In the genomic region with DNA sequence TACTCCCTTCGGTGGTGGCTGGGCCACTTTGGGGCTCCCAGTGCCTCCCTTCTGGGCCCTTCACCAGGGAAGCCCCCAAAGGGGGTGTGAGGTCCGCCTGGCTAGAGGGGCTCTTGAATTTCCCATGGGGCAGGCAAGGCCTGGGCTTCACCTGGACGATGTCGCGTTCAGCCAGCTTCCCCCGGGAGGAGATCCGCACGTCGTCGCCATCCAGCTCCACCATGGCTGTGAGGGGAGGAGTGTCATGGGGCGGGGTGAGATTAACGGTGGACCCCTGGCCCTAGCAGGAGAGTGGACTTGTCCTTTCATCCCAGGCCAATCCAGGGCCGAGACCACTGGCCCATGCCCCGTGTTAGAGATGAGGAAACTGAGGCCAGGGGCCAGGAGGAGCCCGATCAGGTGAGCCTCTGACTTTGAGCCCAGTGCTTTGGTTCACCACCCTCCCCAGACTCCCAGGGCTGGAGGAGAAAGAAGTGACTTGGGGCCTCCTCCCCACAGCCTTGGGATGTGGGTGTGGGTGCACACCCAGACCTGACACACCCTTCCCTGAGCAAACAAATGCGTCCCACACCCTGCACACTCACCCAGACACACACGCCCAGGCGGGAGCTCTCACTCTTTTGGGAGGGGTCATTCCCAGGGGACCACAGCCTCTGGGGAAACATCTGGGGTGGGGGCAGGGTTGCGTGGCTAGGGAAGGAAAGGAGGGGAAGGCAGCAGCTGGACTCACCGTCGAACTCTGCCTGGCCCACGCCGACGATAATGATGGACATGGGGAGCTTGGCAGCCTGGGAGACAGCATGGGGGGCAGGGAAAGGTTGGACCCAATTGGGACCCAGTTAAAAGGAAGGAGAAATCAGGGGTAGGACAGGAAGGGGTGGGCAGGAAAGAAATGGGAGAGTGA, we compare ENCODE assay signal across 20 cellular contexts. TPM values are rescaled to one million over a fixed set of nuclear protein-coding genes. Genes with fewer than 3 reads are reported as not detected.
DNase-seq lines count a peak whose midpoint lies in the region; ATAC-seq, FAIRE-seq and TF ChIP-seq lines count a peak whose summit lies in the region.
"Had no signal": no experiment of that assay in that cellular context is flagged by ENCODE, and none has a peak within 500 bp of the region (broad histone marks: within the 10 kb centered on the region; RNA-seq: fewer than 3 reads in every experiment).

No MANE protein-coding gene starts in this region.

- TF ChIP-seq CTCF in HepG2 (CRISPR knock-in tag; IDR thresholded peaks at IDR 0.05) (no peak), right lobe of liver (IDR thresholded peaks at IDR 0.05) (no peak), activated B cell treated with CpG ODN at 0.5 μM for 24 hours (IDR thresholded peaks at IDR 0.05) (no peak), spleen (IDR thresholded peaks at IDR 0.05 in 8 of 11, conservative IDR thresholded peaks at IDR 0.05 in 3 of 11) (no peak)

- intact Hi-C loops in HepG2 (cut with micrococcal nuclease; ENCODE audit: unreplicated experiment) = no loop called here
- intact Hi-C loops in right lobe of liver (cut with DNase I) = no loop called here
- intact Hi-C loops in activated B cell treated with CpG ODN at 0.5 μM for 24 hours (cut with micrococcal nuclease) = no loop called here
- intact Hi-C loops in left colon (cut with DNase I, micrococcal nuclease) = no loop called here
- intact Hi-C loops in spleen (cut with DNase I; ENCODE audit: low total_unique reads) = no loop called here

- H3K9me3 ChIP-seq in HepG2 (ENCODE audit: low read length) (no peaks in the 10 kb centered on the region), right lobe of liver (no peaks in the 10 kb centered on the region), spleen (peaks cover 0 to 9% (median 4%) of the 10 kb centered on the region in 8 donors)
- H3K9me3 ChIP-seq: suprapubic skin had no signal

- H3K4me3 Mint-ChIP-seq in activated B cell treated with CpG ODN at 0.5 μM for 24 hours = peak overlapping the region; percentile 59
- H3K4me3 Mint-ChIP-seq: neural progenitor cell had no signal

- 61% methylated on average over 22 of the region's 24 CpGs for WGBS in HepG2 (ENCODE audit: low lambda C conversion rate)
- 50% methylated on average over 9 of the region's 24 CpGs for WGBS in right lobe of liver (ENCODE audit: insufficient coverage, low coverage, low lambda C conversion rate, missing lambda C conversion rate)
- 67 to 79% (median 76%) methylated on average over 11 to 24 of the region's 24 CpGs for WGBS in spleen, 5 donors

- no peak for TF ChIP-seq POLR2A in HepG2 (IDR thresholded peaks at IDR 0.05; ENCODE audit: insufficient read depth in 1 of 2, low read depth in 2 of 2, low read length in 2 of 2)
- TF ChIP-seq POLR2A in right lobe of liver (IDR thresholded peaks at IDR 0.05) = no peak
- no peak for TF ChIP-seq POLR2A in spleen (IDR thresholded peaks at IDR 0.05)

- H3K27me3 Mint-ChIP-seq in activated B cell treated with CpG ODN at 0.5 μM for 24 hours = no peaks in the 10 kb centered on the region

- DNase-seq in HepG2 (ENCODE audit: low spot score) (no peak), right lobe of liver (no peak), activated B cell treated with CpG ODN at 0.5 μM for 24 hours (no peak), left colon (peak; percentile 82 to 91), ureter (ENCODE audit: low spot score) (peak; percentile 59), RCC 7860 (ENCODE audit: low spot score) (no peak), spleen (no peak)
- DNase-seq: anterior cingulate cortex, GDM1, HCEC 1CT, NCI-H1694 treated with DMSO at 0.1 percent for 48 hours, NCI-H510A treated with DMSO at 0.1 percent for 48 hours had no signal

- TF ChIP-seq RAD21 in HepG2 (CRISPR knock-in tag; IDR thresholded peaks at IDR 0.05) = no peak

- ATAC-seq in HepG2 (no peak), right lobe of liver (no peak), activated B cell treated with CpG ODN at 0.5 μM for 24 hours (ENCODE audit: low read depth) (peak; percentile 32), left colon (peak; percentile 92), HG03354 (IDR thresholded peaks at IDR 0.05; ENCODE audit: poor library complexity, severe bottlenecking, unreplicated experiment) (no peak)
- ATAC-seq: gastroesophageal sphincter had no signal

- FAIRE-seq in HepG2 (lab: Jason Lieb, UNC) = no peak
- no peak for FAIRE-seq in RCC 7860 (lab: Jason Lieb, UNC)
- FAIRE-seq: GM12892 had no signal

- H3K79me2 ChIP-seq in HepG2 (ENCODE audit: insufficient read depth, low read length) = no peaks in the 10 kb centered on the region

- H3K27ac ChIP-seq in HepG2 (ENCODE audit: extremely low read length, insufficient read depth, low read length) (no peak overlapping the region), right lobe of liver (no peak overlapping the region), spleen (no peak overlapping the region)
- H3K27ac ChIP-seq: gastroesophageal sphincter, neural progenitor cell, SJSA1, suprapubic skin had no signal

- no peaks in the 10 kb centered on the region for H4K20me1 ChIP-seq in HepG2 (ENCODE audit: insufficient read depth, low read length)

- H3K9me3 Mint-ChIP-seq in activated B cell treated with CpG ODN at 0.5 μM for 24 hours = peaks cover 3% of the 10 kb centered on the region

- no peak for TF ChIP-seq EP300 in HepG2 (IDR thresholded peaks at IDR 0.05; ENCODE audit: low read depth in 2 of 2, low read length in 2 of 2)
- no peak for TF ChIP-seq EP300 in HepG2 (CRISPR knock-in tag; IDR thresholded peaks at IDR 0.05; ENCODE audit: borderline replicate concordance)

- H3K27ac Mint-ChIP-seq in activated B cell treated with CpG ODN at 0.5 μM for 24 hours = peak overlapping the region; percentile 84

- no peaks in the 10 kb centered on the region for H3K4me1 ChIP-seq in HepG2 (ENCODE audit: insufficient read depth, low read length)
- H3K4me1 ChIP-seq in right lobe of liver = no peaks in the 10 kb centered on the region
- H3K4me1 ChIP-seq in spleen = peaks cover 0 to 38% (median 19%) of the 10 kb centered on the region in 6 donors
- H3K4me1 ChIP-seq: gastroesophageal sphincter had no signal

- H3K4me1 Mint-ChIP-seq in activated B cell treated with CpG ODN at 0.5 μM for 24 hours = peaks cover 74% of the 10 kb centered on the region

- H3K4me2 ChIP-seq in HepG2 (ENCODE audit: low read depth, low read length) = no peak overlapping the region
- H3K4me2 ChIP-seq: neural progenitor cell had no signal

- H3K36me3 Mint-ChIP-seq in activated B cell treated with CpG ODN at 0.5 μM for 24 hours (ENCODE audit: low read depth) = peaks cover 66% of the 10 kb centered on the region
- H3K36me3 Mint-ChIP-seq: neural progenitor cell had no signal

- BruUV-seq in HepG2 (replicated peaks; lab: Mats Ljungman, UMichigan) = no TSS peak

- CTCF ChIA-PET in HepG2 (lab: Yijun Ruan, JAX; ENCODE audit: low intra/inter-chr PET ratio, low total read pairs) = no interaction called here
- CTCF ChIA-PET in activated B cell treated with CpG ODN at 0.5 μM for 24 hours (lab: Charles Lee) = interaction anchor here (1.5 kb wide), 1 partner anchor 15 kb away, joined by 3 read pairs; no protein-coding TSS in a partner anchor

- H2AFZ ChIP-seq in HepG2 (ENCODE audit: low read length) = no peak overlapping the region
- H2AFZ ChIP-seq: neural progenitor cell had no signal

- H3K4me3 ChIP-seq in HepG2 (replicated peaks in 1 of 3; ENCODE audit: insufficient read depth in 1 of 3, low read depth in 2 of 3, low read length in 3 of 3) (no peak overlapping the region), right lobe of liver (no peak overlapping the region), spleen (no peak overlapping the region)
- H3K4me3 ChIP-seq: gastroesophageal sphincter, neural progenitor cell, SJSA1, suprapubic skin had no signal

- H3K36me3 ChIP-seq in HepG2 (replicated peaks in 1 of 2; ENCODE audit: control insufficient read depth in 1 of 2, insufficient read depth in 2 of 2, low read length in 2 of 2) = no peaks in the 10 kb centered on the region
- no peaks in the 10 kb centered on the region for H3K36me3 ChIP-seq in right lobe of liver
- H3K36me3 ChIP-seq in spleen = peaks cover 0 to 31% (median 0%) of the 10 kb centered on the region in 6 donors
- H3K36me3 ChIP-seq: gastroesophageal sphincter, neural progenitor cell, SJSA1, suprapubic skin had no signal

- H3K9ac ChIP-seq in HepG2 (ENCODE audit: insufficient read depth, low read depth, low read length) = no peak overlapping the region
- H3K9ac ChIP-seq: neural progenitor cell had no signal

- H3K27me3 ChIP-seq in HepG2 (ENCODE audit: control insufficient read depth in 1 of 2, insufficient read depth in 2 of 2, low read length in 2 of 2) (peaks cover 17 to 91% of the 10 kb centered on the region in 2 experiments; a peak in 4 of 5 replicates), right lobe of liver (no peaks in the 10 kb centered on the region), spleen (replicated peaks in 1 of 7) (no peaks in the 10 kb centered on the region)
- H3K27me3 ChIP-seq: gastroesophageal sphincter, neural progenitor cell, SJSA1, suprapubic skin had no signal

- POLR2A ChIA-PET in HepG2 (lab: Yijun Ruan, JAX) (no interaction called here), activated B cell treated with CpG ODN at 0.5 μM for 24 hours (lab: Charles Lee) (interaction anchor here (0.9 to 1.3 kb wide), 3 partner anchors 12 to 140 kb away, joined by 3 to 4 read pairs (median 4); partner anchors contain the start of gene CDKN1A)

- in situ Hi-C loops in HepG2 (cut with HindIII; ENCODE audit: extremely low pct_ligation_motif_present, low pct_unique_long_range_greater_than_20kb) = no loop called here

RNA-seq across cellular contexts. Expression of gene RAB44, which starts 46.2 kb away (rescaled TPM):
- not detected in 2 replicates for total RNA-seq in HepG2 (2016; rRNA removed; fragmentation: Illumina TruSeq; extraction: Trizol)
- not detected in 2 replicates for total RNA-seq in HepG2 (2016; cell fraction: cytosol; rRNA removed; fragmentation: Illumina TruSeq; extraction: Trizol; ENCODE audit: low read depth)
- not detected in 2 replicates for total RNA-seq in HepG2 (2016; cell fraction: insoluble cytoplasmic fraction; rRNA removed; fragmentation: Illumina TruSeq; extraction: Trizol)
- not detected in 2 replicates for total RNA-seq in HepG2 (2016; cell fraction: membrane; rRNA removed; fragmentation: Illumina TruSeq; extraction: Trizol)
- not detected in 2 replicates for total RNA-seq in HepG2 (2016; cell fraction: nucleus; rRNA removed; fragmentation: Illumina TruSeq; extraction: Trizol)
- not detected in 2 replicates for polyA plus RNA-seq in HepG2 (2011; rRNA removed)
- not detected in 2 replicates for polyA plus RNA-seq in HepG2 (2011; cell fraction: cytosol; rRNA removed)
- polyA plus RNA-seq in HepG2 (2011; cell fraction: nucleus; rRNA removed) = 0.09 TPM in 1 of 2 replicates, not detected in the other
- polyA plus RNA-seq in HepG2 (2012) = not detected in 2 replicates
- not detected in 2 replicates for polyA plus RNA-seq in HepG2 (2016; cell fraction: cytosol; fragmentation: Illumina TruSeq; extraction: Trizol; ENCODE audit: low read depth)
- not detected in 2 replicates for polyA plus RNA-seq in HepG2 (2016; cell fraction: insoluble cytoplasmic fraction; fragmentation: Illumina TruSeq; extraction: Trizol; ENCODE audit: low read depth)
- polyA plus RNA-seq in HepG2 (2016; cell fraction: membrane; fragmentation: Illumina TruSeq; extraction: Trizol; ENCODE audit: low read depth) = not detected in 2 replicates
- polyA plus RNA-seq in HepG2 (2016; cell fraction: nucleus; fragmentation: Illumina TruSeq; extraction: Trizol; ENCODE audit: insufficient read depth, low read depth) = 0.13 TPM in 1 of 2 replicates, not detected in the other
- polyA minus RNA-seq in HepG2 (2011; rRNA and poly(A)+ RNA removed; ENCODE audit: low replicate concordance) = 0.02 TPM in 1 of 2 replicates, not detected in the other
- polyA minus RNA-seq in HepG2 (2011; cell fraction: cytosol; rRNA and poly(A)+ RNA removed) = not detected in 2 replicates
- polyA minus RNA-seq in HepG2 (2011; cell fraction: nucleus; rRNA and poly(A)+ RNA removed) = 0.13 TPM in 1 of 2 replicates, not detected in the other
- total RNA-seq in right lobe of liver = under 1 TPM in 3 of 6 experiments, not detected in 3; 0.05 to 0.07 (median 0.07) TPM
- 0.20 TPM in 1 of 2 replicates, not detected in the other for total RNA-seq in activated B cell treated with CpG ODN at 0.5 μM for 24 hours
- total RNA-seq in left colon = under 1 TPM; 0.09 to 0.42 TPM
- total RNA-seq in ureter = 1.0 TPM
- 1 to 10 TPM in 5 of 7 donors, under 1 TPM in 2; 0.54 to 3.5 (median 1.3) TPM for total RNA-seq in spleen
- under 1 TPM; 0.06 to 0.26 (median 0.24) TPM for polyA plus RNA-seq in spleen
- total RNA-seq: lung microvascular endothelial cell, M059J, SJSA1 had no signal

Comparison
In these comparisons a context has a peak if more than half of its experiments do, and no peak if none do; other contexts are left out.
1. ATAC-seq: peak in activated B cell treated with CpG ODN at 0.5 μM for 24 hours (single experiment) and left colon (single experiment); none in HepG2 (single experiment), right lobe of liver (0 of 4) and HG03354 (single experiment).
2. DNase-seq: peak in left colon (2 of 2) and ureter (single experiment); none in HepG2 (single experiment), right lobe of liver (0 of 3), activated B cell treated with CpG ODN at 0.5 μM for 24 hours (single experiment), RCC 7860 (single experiment) and spleen (single experiment).